ENCODE assay signal across 19 cellular contexts in genomic region chr6:27900197-27900596, GRCh38. TPM values are rescaled to one million over a fixed set of nuclear protein-coding genes. Genes with fewer than 3 reads are reported as not detected.
"Had no signal": no experiment of that assay in that cellular context is flagged by ENCODE, and none has a peak within 500 bp of the region (broad histone marks: within the 10 kb centered on the region; RNA-seq: fewer than 3 reads in every experiment).

No MANE protein-coding gene starts in this region.

RNA-seq across cellular contexts. Expression of gene OR2B2, which starts 12.0 kb away (rescaled TPM):
- total RNA-seq: naive thymus-derived CD8-positive, alpha-beta T cell; natural killer cell treated with Interleukin-12 subunit alpha and Interleukin-12 subunit beta and Interleukin-15 and Interleukin-18, amount 100 ng/mL, for 72 hours; omental fat pad; osteocyte; pancreas; posterior vena cava; prostate gland; pulmonary artery endothelial cell; right atrium auricular region; sciatic nerve; smooth muscle cell; spleen; suprapubic skin; testis; transverse colon; upper lobe of right lung; urinary bladder; uterus had no signal
- polyA plus RNA-seq: naive thymus-derived CD8-positive, alpha-beta T cell; pancreas; smooth muscle cell; spleen; thymus; urinary bladder had no signal

RNA-seq across cellular contexts. Expression of gene OR2B6, which starts 56.8 kb away (rescaled TPM):
- total RNA-seq: naive thymus-derived CD8-positive, alpha-beta T cell; natural killer cell treated with Interleukin-12 subunit alpha and Interleukin-12 subunit beta and Interleukin-15 and Interleukin-18, amount 100 ng/mL, for 72 hours; omental fat pad; osteocyte; pancreas; posterior vena cava; prostate gland; pulmonary artery endothelial cell; right atrium auricular region; sciatic nerve; smooth muscle cell; suprapubic skin; transverse colon; upper lobe of right lung; urinary bladder; uterus had no signal
- polyA plus RNA-seq: naive thymus-derived CD8-positive, alpha-beta T cell; pancreas; smooth muscle cell; urinary bladder had no signal
